ENCODE assay signal across 2 cellular contexts in genomic region chr9:72728031-72728770, GRCh38.
A peak's percentile ranks its signal among the peaks of the same experiment; 100 is the strongest.
TF ChIP-seq lines count a peak whose summit lies in the region.

No MANE protein-coding gene starts in this region.

TF ChIP-seq in GM23338, 12 proteins besides CTCF, POLR2A, EP300 and RAD21 (continued from another document):
- TF ChIP-seq JUNB (IDR thresholded peaks at IDR 0.05; ENCODE audit: unreplicated experiment) (no peak), NANOG (IDR thresholded peaks at IDR 0.05; ENCODE audit: borderline replicate concordance) (no peak), STAT1 (IDR thresholded peaks at IDR 0.05; ENCODE audit: unreplicated experiment) (no peak), CREB1 (CRISPR knock-in tag; IDR thresholded peaks at IDR 0.05; ENCODE audit: low read depth) (no peak), ZNF331 (CRISPR knock-in tag; IDR thresholded peaks at IDR 0.05; ENCODE audit: low read depth) (no peak), ZNF114 (CRISPR knock-in tag; IDR thresholded peaks at IDR 0.05) (no peak), EZH2 (IDR thresholded peaks at IDR 0.05; ENCODE audit: low read depth, unreplicated experiment) (no peak)
- TF ChIP-seq, protein P1, sequence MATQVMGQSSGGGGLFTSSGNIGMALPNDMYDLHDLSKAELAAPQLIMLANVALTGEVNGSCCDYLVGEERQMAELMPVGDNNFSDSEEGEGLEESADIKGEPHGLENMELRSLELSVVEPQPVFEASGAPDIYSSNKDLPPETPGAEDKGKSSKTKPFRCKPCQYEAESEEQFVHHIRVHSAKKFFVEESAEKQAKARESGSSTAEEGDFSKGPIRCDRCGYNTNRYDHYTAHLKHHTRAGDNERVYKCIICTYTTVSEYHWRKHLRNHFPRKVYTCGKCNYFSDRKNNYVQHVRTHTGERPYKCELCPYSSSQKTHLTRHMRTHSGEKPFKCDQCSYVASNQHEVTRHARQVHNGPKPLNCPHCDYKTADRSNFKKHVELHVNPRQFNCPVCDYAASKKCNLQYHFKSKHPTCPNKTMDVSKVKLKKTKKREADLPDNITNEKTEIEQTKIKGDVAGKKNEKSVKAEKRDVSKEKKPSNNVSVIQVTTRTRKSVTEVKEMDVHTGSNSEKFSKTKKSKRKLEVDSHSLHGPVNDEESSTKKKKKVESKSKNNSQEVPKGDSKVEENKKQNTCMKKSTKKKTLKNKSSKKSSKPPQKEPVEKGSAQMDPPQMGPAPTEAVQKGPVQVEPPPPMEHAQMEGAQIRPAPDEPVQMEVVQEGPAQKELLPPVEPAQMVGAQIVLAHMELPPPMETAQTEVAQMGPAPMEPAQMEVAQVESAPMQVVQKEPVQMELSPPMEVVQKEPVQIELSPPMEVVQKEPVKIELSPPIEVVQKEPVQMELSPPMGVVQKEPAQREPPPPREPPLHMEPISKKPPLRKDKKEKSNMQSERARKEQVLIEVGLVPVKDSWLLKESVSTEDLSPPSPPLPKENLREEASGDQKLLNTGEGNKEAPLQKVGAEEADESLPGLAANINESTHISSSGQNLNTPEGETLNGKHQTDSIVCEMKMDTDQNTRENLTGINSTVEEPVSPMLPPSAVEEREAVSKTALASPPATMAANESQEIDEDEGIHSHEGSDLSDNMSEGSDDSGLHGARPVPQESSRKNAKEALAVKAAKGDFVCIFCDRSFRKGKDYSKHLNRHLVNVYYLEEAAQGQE (IDR thresholded peaks at IDR 0.05; ENCODE audit: unreplicated experiment) = no peak
- TF ChIP-seq, protein P2, sequence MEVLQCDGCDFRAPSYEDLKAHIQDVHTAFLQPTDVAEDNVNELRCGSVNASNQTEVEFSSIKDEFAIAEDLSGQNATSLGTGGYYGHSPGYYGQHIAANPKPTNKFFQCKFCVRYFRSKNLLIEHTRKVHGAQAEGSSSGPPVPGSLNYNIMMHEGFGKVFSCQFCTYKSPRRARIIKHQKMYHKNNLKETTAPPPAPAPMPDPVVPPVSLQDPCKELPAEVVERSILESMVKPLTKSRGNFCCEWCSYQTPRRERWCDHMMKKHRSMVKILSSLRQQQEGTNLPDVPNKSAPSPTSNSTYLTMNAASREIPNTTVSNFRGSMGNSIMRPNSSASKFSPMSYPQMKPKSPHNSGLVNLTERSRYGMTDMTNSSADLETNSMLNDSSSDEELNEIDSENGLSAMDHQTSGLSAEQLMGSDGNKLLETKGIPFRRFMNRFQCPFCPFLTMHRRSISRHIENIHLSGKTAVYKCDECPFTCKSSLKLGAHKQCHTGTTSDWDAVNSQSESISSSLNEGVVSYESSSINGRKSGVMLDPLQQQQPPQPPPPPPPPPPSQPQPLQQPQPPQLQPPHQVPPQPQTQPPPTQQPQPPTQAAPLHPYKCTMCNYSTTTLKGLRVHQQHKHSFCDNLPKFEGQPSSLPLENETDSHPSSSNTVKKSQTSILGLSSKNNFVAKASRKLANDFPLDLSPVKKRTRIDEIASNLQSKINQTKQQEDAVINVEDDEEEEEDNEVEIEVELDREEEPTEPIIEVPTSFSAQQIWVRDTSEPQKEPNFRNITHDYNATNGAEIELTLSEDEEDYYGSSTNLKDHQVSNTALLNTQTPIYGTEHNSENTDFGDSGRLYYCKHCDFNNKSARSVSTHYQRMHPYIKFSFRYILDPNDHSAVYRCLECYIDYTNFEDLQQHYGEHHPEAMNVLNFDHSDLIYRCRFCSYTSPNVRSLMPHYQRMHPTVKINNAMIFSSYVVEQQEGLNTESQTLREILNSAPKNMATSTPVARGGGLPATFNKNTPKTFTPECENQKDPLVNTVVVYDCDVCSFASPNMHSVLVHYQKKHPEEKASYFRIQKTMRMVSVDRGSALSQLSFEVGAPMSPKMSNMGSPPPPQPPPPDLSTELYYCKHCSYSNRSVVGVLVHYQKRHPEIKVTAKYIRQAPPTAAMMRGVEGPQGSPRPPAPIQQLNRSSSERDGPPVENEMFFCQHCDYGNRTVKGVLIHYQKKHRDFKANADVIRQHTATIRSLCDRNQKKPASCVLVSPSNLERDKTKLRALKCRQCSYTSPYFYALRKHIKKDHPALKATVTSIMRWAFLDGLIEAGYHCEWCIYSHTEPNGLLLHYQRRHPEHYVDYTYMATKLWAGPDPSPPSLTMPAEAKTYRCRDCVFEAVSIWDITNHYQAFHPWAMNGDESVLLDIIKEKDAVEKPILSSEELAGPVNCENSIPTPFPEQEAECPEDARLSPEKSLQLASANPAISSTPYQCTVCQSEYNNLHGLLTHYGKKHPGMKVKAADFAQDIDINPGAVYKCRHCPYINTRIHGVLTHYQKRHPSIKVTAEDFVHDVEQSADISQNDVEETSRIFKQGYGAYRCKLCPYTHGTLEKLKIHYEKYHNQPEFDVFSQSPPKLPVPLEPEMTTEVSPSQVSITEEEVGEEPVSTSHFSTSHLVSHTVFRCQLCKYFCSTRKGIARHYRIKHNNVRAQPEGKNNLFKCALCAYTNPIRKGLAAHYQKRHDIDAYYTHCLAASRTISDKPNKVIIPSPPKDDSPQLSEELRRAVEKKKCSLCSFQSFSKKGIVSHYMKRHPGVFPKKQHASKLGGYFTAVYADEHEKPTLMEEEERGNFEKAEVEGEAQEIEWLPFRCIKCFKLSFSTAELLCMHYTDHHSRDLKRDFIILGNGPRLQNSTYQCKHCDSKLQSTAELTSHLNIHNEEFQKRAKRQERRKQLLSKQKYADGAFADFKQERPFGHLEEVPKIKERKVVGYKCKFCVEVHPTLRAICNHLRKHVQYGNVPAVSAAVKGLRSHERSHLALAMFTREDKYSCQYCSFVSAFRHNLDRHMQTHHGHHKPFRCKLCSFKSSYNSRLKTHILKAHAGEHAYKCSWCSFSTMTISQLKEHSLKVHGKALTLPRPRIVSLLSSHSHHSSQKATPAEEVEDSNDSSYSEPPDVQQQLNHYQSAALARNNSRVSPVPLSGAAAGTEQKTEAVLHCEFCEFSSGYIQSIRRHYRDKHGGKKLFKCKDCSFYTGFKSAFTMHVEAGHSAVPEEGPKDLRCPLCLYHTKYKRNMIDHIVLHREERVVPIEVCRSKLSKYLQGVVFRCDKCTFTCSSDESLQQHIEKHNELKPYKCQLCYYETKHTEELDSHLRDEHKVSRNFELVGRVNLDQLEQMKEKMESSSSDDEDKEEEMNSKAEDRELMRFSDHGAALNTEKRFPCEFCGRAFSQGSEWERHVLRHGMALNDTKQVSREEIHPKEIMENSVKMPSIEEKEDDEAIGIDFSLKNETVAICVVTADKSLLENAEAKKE (CRISPR knock-in tag; IDR thresholded peaks at IDR 0.05) = no peak
- TF ChIP-seq, protein P3, sequence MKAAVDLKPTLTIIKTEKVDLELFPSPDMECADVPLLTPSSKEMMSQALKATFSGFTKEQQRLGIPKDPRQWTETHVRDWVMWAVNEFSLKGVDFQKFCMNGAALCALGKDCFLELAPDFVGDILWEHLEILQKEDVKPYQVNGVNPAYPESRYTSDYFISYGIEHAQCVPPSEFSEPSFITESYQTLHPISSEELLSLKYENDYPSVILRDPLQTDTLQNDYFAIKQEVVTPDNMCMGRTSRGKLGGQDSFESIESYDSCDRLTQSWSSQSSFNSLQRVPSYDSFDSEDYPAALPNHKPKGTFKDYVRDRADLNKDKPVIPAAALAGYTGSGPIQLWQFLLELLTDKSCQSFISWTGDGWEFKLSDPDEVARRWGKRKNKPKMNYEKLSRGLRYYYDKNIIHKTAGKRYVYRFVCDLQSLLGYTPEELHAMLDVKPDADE (IDR thresholded peaks at IDR 0.05) = no peak

TF ChIP-seq in IMR-90, 13 proteins besides CTCF, POLR2A, EP300 and RAD21:
- TF ChIP-seq USF2 (IDR thresholded peaks at IDR 0.05; ENCODE audit: low read depth, low read length) (no peak), MAFK (IDR thresholded peaks at IDR 0.05; ENCODE audit: low read depth, low read length) (peak; percentile 32; the same call in 1 of the 2 replicates)
